1 cellular context compared by ENCODE assay signal in the genomic region with DNA sequence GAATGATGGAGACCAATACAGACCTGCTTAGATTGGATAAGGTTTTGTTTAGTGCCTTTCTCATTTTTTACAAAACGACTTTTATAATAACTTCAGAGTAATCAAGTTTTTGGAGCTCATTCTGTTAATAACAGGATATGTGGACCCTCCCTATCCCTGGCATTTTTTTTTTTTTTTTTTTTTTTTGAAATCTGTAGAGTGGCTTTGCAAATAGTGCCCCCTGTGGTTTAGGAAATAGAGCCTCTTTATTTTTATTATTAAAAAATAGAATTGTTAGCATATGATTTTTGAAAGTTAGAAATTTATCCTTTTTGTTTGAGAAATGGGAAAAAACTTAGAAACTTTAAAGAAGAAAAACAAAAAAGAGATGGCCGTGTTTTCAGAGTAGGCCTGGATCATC.
TF ChIP-seq lines count a peak whose summit lies in the region.

No MANE protein-coding gene starts in this region.

TF ChIP-seq in GM23338, 12 proteins besides CTCF, POLR2A, EP300 and RAD21 (continued from another document):
- TF ChIP-seq, protein P1, sequence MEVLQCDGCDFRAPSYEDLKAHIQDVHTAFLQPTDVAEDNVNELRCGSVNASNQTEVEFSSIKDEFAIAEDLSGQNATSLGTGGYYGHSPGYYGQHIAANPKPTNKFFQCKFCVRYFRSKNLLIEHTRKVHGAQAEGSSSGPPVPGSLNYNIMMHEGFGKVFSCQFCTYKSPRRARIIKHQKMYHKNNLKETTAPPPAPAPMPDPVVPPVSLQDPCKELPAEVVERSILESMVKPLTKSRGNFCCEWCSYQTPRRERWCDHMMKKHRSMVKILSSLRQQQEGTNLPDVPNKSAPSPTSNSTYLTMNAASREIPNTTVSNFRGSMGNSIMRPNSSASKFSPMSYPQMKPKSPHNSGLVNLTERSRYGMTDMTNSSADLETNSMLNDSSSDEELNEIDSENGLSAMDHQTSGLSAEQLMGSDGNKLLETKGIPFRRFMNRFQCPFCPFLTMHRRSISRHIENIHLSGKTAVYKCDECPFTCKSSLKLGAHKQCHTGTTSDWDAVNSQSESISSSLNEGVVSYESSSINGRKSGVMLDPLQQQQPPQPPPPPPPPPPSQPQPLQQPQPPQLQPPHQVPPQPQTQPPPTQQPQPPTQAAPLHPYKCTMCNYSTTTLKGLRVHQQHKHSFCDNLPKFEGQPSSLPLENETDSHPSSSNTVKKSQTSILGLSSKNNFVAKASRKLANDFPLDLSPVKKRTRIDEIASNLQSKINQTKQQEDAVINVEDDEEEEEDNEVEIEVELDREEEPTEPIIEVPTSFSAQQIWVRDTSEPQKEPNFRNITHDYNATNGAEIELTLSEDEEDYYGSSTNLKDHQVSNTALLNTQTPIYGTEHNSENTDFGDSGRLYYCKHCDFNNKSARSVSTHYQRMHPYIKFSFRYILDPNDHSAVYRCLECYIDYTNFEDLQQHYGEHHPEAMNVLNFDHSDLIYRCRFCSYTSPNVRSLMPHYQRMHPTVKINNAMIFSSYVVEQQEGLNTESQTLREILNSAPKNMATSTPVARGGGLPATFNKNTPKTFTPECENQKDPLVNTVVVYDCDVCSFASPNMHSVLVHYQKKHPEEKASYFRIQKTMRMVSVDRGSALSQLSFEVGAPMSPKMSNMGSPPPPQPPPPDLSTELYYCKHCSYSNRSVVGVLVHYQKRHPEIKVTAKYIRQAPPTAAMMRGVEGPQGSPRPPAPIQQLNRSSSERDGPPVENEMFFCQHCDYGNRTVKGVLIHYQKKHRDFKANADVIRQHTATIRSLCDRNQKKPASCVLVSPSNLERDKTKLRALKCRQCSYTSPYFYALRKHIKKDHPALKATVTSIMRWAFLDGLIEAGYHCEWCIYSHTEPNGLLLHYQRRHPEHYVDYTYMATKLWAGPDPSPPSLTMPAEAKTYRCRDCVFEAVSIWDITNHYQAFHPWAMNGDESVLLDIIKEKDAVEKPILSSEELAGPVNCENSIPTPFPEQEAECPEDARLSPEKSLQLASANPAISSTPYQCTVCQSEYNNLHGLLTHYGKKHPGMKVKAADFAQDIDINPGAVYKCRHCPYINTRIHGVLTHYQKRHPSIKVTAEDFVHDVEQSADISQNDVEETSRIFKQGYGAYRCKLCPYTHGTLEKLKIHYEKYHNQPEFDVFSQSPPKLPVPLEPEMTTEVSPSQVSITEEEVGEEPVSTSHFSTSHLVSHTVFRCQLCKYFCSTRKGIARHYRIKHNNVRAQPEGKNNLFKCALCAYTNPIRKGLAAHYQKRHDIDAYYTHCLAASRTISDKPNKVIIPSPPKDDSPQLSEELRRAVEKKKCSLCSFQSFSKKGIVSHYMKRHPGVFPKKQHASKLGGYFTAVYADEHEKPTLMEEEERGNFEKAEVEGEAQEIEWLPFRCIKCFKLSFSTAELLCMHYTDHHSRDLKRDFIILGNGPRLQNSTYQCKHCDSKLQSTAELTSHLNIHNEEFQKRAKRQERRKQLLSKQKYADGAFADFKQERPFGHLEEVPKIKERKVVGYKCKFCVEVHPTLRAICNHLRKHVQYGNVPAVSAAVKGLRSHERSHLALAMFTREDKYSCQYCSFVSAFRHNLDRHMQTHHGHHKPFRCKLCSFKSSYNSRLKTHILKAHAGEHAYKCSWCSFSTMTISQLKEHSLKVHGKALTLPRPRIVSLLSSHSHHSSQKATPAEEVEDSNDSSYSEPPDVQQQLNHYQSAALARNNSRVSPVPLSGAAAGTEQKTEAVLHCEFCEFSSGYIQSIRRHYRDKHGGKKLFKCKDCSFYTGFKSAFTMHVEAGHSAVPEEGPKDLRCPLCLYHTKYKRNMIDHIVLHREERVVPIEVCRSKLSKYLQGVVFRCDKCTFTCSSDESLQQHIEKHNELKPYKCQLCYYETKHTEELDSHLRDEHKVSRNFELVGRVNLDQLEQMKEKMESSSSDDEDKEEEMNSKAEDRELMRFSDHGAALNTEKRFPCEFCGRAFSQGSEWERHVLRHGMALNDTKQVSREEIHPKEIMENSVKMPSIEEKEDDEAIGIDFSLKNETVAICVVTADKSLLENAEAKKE (CRISPR knock-in tag; IDR thresholded peaks at IDR 0.05) = no peak
- TF ChIP-seq POLR2AphosphoS5 (IDR thresholded peaks at IDR 0.05; ENCODE audit: low read depth) (no peak), ZNF331 (CRISPR knock-in tag; IDR thresholded peaks at IDR 0.05; ENCODE audit: low read depth) (no peak), CREB1 (CRISPR knock-in tag; IDR thresholded peaks at IDR 0.05; ENCODE audit: low read depth) (no peak), EZH2 (IDR thresholded peaks at IDR 0.05; ENCODE audit: low read depth, unreplicated experiment) (no peak), JUNB (IDR thresholded peaks at IDR 0.05; ENCODE audit: unreplicated experiment) (no peak), STAT1 (IDR thresholded peaks at IDR 0.05; ENCODE audit: unreplicated experiment) (no peak), EZH2phosphoT487 (IDR thresholded peaks at IDR 0.05; ENCODE audit: unreplicated experiment) (no peak)
- TF ChIP-seq, protein P2, sequence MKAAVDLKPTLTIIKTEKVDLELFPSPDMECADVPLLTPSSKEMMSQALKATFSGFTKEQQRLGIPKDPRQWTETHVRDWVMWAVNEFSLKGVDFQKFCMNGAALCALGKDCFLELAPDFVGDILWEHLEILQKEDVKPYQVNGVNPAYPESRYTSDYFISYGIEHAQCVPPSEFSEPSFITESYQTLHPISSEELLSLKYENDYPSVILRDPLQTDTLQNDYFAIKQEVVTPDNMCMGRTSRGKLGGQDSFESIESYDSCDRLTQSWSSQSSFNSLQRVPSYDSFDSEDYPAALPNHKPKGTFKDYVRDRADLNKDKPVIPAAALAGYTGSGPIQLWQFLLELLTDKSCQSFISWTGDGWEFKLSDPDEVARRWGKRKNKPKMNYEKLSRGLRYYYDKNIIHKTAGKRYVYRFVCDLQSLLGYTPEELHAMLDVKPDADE (IDR thresholded peaks at IDR 0.05) = no peak
- TF ChIP-seq, protein P3, sequence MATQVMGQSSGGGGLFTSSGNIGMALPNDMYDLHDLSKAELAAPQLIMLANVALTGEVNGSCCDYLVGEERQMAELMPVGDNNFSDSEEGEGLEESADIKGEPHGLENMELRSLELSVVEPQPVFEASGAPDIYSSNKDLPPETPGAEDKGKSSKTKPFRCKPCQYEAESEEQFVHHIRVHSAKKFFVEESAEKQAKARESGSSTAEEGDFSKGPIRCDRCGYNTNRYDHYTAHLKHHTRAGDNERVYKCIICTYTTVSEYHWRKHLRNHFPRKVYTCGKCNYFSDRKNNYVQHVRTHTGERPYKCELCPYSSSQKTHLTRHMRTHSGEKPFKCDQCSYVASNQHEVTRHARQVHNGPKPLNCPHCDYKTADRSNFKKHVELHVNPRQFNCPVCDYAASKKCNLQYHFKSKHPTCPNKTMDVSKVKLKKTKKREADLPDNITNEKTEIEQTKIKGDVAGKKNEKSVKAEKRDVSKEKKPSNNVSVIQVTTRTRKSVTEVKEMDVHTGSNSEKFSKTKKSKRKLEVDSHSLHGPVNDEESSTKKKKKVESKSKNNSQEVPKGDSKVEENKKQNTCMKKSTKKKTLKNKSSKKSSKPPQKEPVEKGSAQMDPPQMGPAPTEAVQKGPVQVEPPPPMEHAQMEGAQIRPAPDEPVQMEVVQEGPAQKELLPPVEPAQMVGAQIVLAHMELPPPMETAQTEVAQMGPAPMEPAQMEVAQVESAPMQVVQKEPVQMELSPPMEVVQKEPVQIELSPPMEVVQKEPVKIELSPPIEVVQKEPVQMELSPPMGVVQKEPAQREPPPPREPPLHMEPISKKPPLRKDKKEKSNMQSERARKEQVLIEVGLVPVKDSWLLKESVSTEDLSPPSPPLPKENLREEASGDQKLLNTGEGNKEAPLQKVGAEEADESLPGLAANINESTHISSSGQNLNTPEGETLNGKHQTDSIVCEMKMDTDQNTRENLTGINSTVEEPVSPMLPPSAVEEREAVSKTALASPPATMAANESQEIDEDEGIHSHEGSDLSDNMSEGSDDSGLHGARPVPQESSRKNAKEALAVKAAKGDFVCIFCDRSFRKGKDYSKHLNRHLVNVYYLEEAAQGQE (IDR thresholded peaks at IDR 0.05; ENCODE audit: unreplicated experiment) = no peak
